Comparison of ENCODE assay signal across 9 cellular contexts in the genomic region with DNA sequence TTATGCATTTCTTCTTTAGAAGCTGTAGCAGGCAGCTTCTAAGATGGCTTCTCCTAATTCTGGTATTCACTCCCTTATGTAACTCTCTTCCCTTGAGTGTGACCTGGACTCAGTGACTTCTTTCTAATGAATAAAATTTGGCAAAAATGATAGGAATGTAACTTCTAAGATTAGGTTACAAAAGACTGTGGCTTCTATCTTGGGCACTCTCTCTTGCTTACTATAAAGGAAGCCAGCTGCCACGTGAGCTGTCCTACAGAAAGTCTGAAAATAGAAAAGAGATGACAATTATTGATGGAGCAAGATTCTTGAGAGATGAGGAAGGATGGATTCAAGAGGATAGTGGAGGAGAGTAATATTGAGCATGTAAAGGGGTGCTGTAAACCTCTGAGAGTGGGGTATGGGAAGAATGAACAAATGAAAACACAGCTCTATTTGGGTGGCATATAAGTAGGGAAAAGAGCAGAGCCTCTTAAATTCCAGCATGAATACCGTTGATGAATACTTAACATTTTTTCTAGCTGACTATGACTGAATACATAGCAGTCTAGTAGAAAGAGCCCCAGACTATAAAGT. TPM values are rescaled to one million over a fixed set of nuclear protein-coding genes. Genes with fewer than 3 reads are reported as not detected.
DNase-seq lines count a peak whose midpoint lies in the region; ATAC-seq and TF ChIP-seq lines count a peak whose summit lies in the region.
"Had no signal": no experiment of that assay in that cellular context is flagged by ENCODE, and none has a peak within 500 bp of the region (broad histone marks: within the 10 kb centered on the region; RNA-seq: fewer than 3 reads in every experiment).

No MANE protein-coding gene starts in this region.

- intact Hi-C loops in activated naive CD4-positive, alpha-beta T cell treated with anti-CD3 and anti-CD28 coated beads for 36 hours (cut with micrococcal nuclease) = loop anchor here (10.0 kb wide), 4 partner anchors 362 to 988 kb away; partner anchors contain the start of genes NIBAN1 and RNF2

- peaks cover 28% of the 10 kb centered on the region for H3K4me1 Mint-ChIP-seq in GM23338
- H3K4me1 Mint-ChIP-seq in activated naive CD4-positive, alpha-beta T cell treated with anti-CD3 and anti-CD28 coated beads for 36 hours (ENCODE audit: low read depth) = peaks cover 33% of the 10 kb centered on the region

- H3F3A ChIP-seq in GM23338 (replicated peaks; ENCODE audit: low read depth) (no peaks in the 10 kb centered on the region), smooth muscle cell (ENCODE audit: low read depth) (peaks cover 11% of the 10 kb centered on the region)

- no peak for TF ChIP-seq POLR2A in gastroesophageal sphincter (IDR thresholded peaks at IDR 0.05)

- peaks cover 3% of the 10 kb centered on the region for H3K27me3 Mint-ChIP-seq in GM23338 (ENCODE audit: insufficient read depth, low read depth, poor library complexity)
- no peaks in the 10 kb centered on the region for H3K27me3 Mint-ChIP-seq in activated naive CD4-positive, alpha-beta T cell treated with anti-CD3 and anti-CD28 coated beads for 36 hours (ENCODE audit: low read depth)

- peaks cover 49% of the 10 kb centered on the region for H3K36me3 Mint-ChIP-seq in GM23338 (ENCODE audit: low read depth)
- peaks cover 26% of the 10 kb centered on the region for H3K36me3 Mint-ChIP-seq in activated naive CD4-positive, alpha-beta T cell treated with anti-CD3 and anti-CD28 coated beads for 36 hours (ENCODE audit: low read depth)

- H3K9me3 ChIP-seq in gastroesophageal sphincter (no peaks in the 10 kb centered on the region), smooth muscle cell (replicated peaks; ENCODE audit: low read depth) (no peaks in the 10 kb centered on the region)

- no peak for TF ChIP-seq EP300 in gastroesophageal sphincter (IDR thresholded peaks at IDR 0.05)

- TF ChIP-seq CTCF in GM23338 (conservative IDR thresholded peaks at IDR 0.05; ENCODE audit: low read depth in 2 of 2) (no peak), gastroesophageal sphincter (IDR thresholded peaks at IDR 0.05) (no peak), smooth muscle cell (IDR thresholded peaks at IDR 0.05; ENCODE audit: borderline replicate concordance, insufficient read depth, poor library complexity, severe bottlenecking) (no peak), GM20000 (IDR thresholded peaks at IDR 0.05; ENCODE audit: extremely low read depth, missing control alignments) (no peak)

- H3K79me2 ChIP-seq in GM23338 (replicated peaks; ENCODE audit: insufficient read depth) = peaks cover 12% of the 10 kb centered on the region; the same call in 1 of the 2 replicates
- peaks cover 52% of the 10 kb centered on the region for H3K79me2 ChIP-seq in smooth muscle cell (ENCODE audit: low read depth)

- DNase-seq in GM23338 (ENCODE audit: low spot score) (peak; percentile 64), SW 1271 (lab: John Stamatoyannopoulos, UW) (peak; percentile 20 to 91), smooth muscle cell (lab: John Stamatoyannopoulos, UW; ENCODE audit: unreplicated experiment) (no peak), iPS-NIHi11 (ENCODE audit: low spot score) (no peak), GM20000 (ENCODE audit: low spot score) (no peak)
- no peak for DNase-seq in activated naive CD4-positive, alpha-beta T cell treated with anti-CD3 and anti-CD28 coated beads for 36 hours
- DNase-seq in activated naive CD4-positive, alpha-beta T cell (lab: John Stamatoyannopoulos, UW) = no peak
- DNase-seq: activated CD4-positive, CD25-positive, alpha-beta regulatory T cell treated with anti-CD3 and anti-CD28 coated beads, Interleukin-2, amount 50 U/mL, for 72 hours had no signal

- H3K27ac Mint-ChIP-seq in GM23338 = no peak overlapping the region
- H3K27ac Mint-ChIP-seq in activated naive CD4-positive, alpha-beta T cell treated with anti-CD3 and anti-CD28 coated beads for 36 hours = no peak overlapping the region

- 8 to 25% methylated on average over 2 of the region's 2 CpGs for WGBS in gastroesophageal sphincter (ENCODE audit: low coverage in 1 of 2), 2 donors
- WGBS in smooth muscle cell (ENCODE audit: low lambda C conversion rate) = 0% methylated on average over 2 of the region's 2 CpGs

- peak overlapping the region; percentile 4; the same call in 1 of the 2 replicates for H3K27ac ChIP-seq in GM23338 (ENCODE audit: low read depth)
- H3K27ac ChIP-seq in gastroesophageal sphincter = peak overlapping the region; percentile 58 to 69 (median 68)
- H3K27ac ChIP-seq in smooth muscle cell (ENCODE audit: low read depth) = peak overlapping the region; percentile 64

- H3K9me2 ChIP-seq in GM23338 (ENCODE audit: insufficient read depth) = no peaks in the 10 kb centered on the region

- H3K4me2 ChIP-seq in GM23338 = peak overlapping the region; percentile 24; the same call in 1 of the 2 replicates
- peak overlapping the region; percentile 70 for H3K4me2 ChIP-seq in smooth muscle cell

- H3K4me3 ChIP-seq in GM23338 (no peak overlapping the region), gastroesophageal sphincter (no peak overlapping the region), smooth muscle cell (no peak overlapping the region)

- ATAC-seq in GM23338 (peak; percentile 25; the same call in 2 of the 3 replicates), gastroesophageal sphincter (peak; percentile 79)

- peaks cover 11% of the 10 kb centered on the region; the same call in 2 of the 3 replicates for H3K9me3 Mint-ChIP-seq in GM23338
- no peaks in the 10 kb centered on the region for H3K9me3 Mint-ChIP-seq in activated naive CD4-positive, alpha-beta T cell treated with anti-CD3 and anti-CD28 coated beads for 36 hours

- peaks cover 26% of the 10 kb centered on the region for H3K4me1 ChIP-seq in GM23338 (ENCODE audit: insufficient read depth)
- H3K4me1 ChIP-seq in gastroesophageal sphincter = peaks cover 13 to 49% (median 13%) of the 10 kb centered on the region in 3 donors
- H3K4me1 ChIP-seq in smooth muscle cell (ENCODE audit: low read depth) = peaks cover 37% of the 10 kb centered on the region

- CTCF ChIA-PET in activated naive CD4-positive, alpha-beta T cell treated with anti-CD3 and anti-CD28 coated beads for 36 hours (lab: Charles Lee) = no interaction called here

- no peak overlapping the region; the same call in 2 of the 3 replicates for H3K4me3 Mint-ChIP-seq in GM23338
- H3K4me3 Mint-ChIP-seq in activated naive CD4-positive, alpha-beta T cell treated with anti-CD3 and anti-CD28 coated beads for 36 hours = no peak overlapping the region

- H3K27me3 ChIP-seq in GM23338 (ENCODE audit: insufficient read depth) (no peaks in the 10 kb centered on the region), gastroesophageal sphincter (no peaks in the 10 kb centered on the region), smooth muscle cell (ENCODE audit: low read depth) (no peaks in the 10 kb centered on the region)

- H2AFZ ChIP-seq in GM23338 = no peak overlapping the region
- H2AFZ ChIP-seq in smooth muscle cell (ENCODE audit: low read depth) = peak overlapping the region; percentile 19

- H3K36me3 ChIP-seq in GM23338 (ENCODE audit: insufficient read depth) (no peaks in the 10 kb centered on the region; the same call in 1 of the 2 replicates), gastroesophageal sphincter (peaks cover 0 to 22% of the 10 kb centered on the region in 2 donors), smooth muscle cell (ENCODE audit: low read depth) (peaks cover 3% of the 10 kb centered on the region)

- H4K20me1 ChIP-seq in GM23338 (replicated peaks; ENCODE audit: insufficient read depth) (no peaks in the 10 kb centered on the region), smooth muscle cell (ENCODE audit: low read depth) (no peaks in the 10 kb centered on the region)

- no peak overlapping the region for H3K9ac ChIP-seq in smooth muscle cell (ENCODE audit: low read depth)

TF ChIP-seq in GM23338, 12 proteins besides CTCF, POLR2A, EP300 and RAD21 (continues in another document):
- TF ChIP-seq ETS1 (IDR thresholded peaks at IDR 0.05) (no peak), EZH2 (IDR thresholded peaks at IDR 0.05; ENCODE audit: low read depth, unreplicated experiment) (no peak)

RNA-seq across cellular contexts. Expression of gene TSEN15, which starts 5.5 kb away (rescaled TPM):
- 55.8 and 61.0 TPM in 2 replicates for total RNA-seq in GM23338 (2014; rRNA removed; shearing (Covaris generic))
- polyA plus RNA-seq in GM23338 (2016; fragmentation: Nextera tagmentation; extraction: Ambion mirVana) (51.6 and 55.8 TPM in 2 replicates), smooth muscle cell (34.7 and 35.6 TPM in 2 replicates)
- total RNA-seq in gastroesophageal sphincter (10 to 100 TPM; 24.0 to 72.8 (median 49.1) TPM), smooth muscle cell (56.7 and 82.0 TPM in 2 replicates)
- total RNA-seq in activated naive CD4-positive, alpha-beta T cell treated with anti-CD3 and anti-CD28 coated beads for 36 hours = 10 to 100 TPM; 52.6 to 57.6 TPM

RNA-seq across cellular contexts. Expression of gene COLGALT2, which starts 19.5 kb away (rescaled TPM):
- total RNA-seq in GM23338 (2014; rRNA removed; shearing (Covaris generic)) = 4.3 and 7.1 TPM in 2 replicates
- polyA plus RNA-seq in GM23338 (2016; fragmentation: Nextera tagmentation; extraction: Ambion mirVana) (1.5 and 1.6 TPM in 2 replicates), smooth muscle cell (0.61 and 0.73 TPM in 2 replicates)
- total RNA-seq in gastroesophageal sphincter (1 to 10 TPM; 2.8 to 5.6 (median 3.1) TPM), smooth muscle cell (0.22 and 0.31 TPM in 2 replicates)
- total RNA-seq in activated naive CD4-positive, alpha-beta T cell treated with anti-CD3 and anti-CD28 coated beads for 36 hours = 1 to 10 TPM; 1.2 to 1.4 TPM

Comparison
In these comparisons a context has a peak if more than half of its experiments do, and no peak if none do; other contexts are left out.
1. DNase-seq: peak in GM23338 (single experiment) and SW 1271 (2 of 2); none in smooth muscle cell (single experiment), iPS-NIHi11 (single experiment), activated naive CD4-positive, alpha-beta T cell treated with anti-CD3 and anti-CD28 coated beads for 36 hours (single experiment), activated naive CD4-positive, alpha-beta T cell (0 of 4) and GM20000 (single experiment).
2. H3K27ac ChIP-seq: peak in every context shown above with its lines; median percentile 68 in gastroesophageal sphincter; 64 in smooth muscle cell; 4 in GM23338.